ENCODE assay signal across 1 cellular context in the genomic region with DNA sequence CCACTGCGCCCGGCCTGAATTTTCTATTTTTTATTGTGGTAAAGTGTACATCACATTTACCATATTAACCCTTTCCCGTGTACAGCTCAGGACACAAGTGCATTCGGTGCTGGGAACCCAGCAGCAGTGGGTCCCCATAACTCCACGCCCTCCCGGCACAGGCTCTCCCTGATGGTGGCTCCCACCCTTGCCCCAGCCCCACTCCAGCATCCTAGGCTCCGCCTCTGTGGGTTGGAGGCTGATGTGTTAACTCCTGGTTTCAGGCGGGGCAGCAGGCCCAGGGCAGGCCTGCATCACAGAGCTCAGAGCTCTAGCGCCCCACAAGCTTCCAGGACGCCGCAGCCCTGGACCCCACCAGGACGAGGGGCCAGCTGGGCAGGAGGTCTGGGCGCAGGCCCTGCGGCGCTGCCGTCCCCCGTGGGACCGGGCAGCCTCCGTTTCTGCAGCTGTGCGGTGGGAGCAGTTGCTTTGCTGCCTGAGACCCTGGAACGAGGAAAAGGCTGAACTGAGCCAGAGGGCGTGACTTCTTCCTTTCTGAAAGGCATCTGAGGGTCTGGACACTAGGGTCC.
TF ChIP-seq lines count a peak whose summit lies in the region.

No MANE protein-coding gene starts in this region.

TF ChIP-seq in WTC11, 78 proteins besides CTCF, POLR2A, EP300 and RAD21 (continued from another document):
- TF ChIP-seq PRDM15 (CRISPR knock-in tag; IDR thresholded peaks at IDR 0.05) (no peak), FOXJ3 (CRISPR knock-in tag; IDR thresholded peaks at IDR 0.05; ENCODE audit: borderline replicate concordance) (no peak), ELF4 (CRISPR knock-in tag; IDR thresholded peaks at IDR 0.05; ENCODE audit: low read depth) (no peak), CDX4 (CRISPR knock-in tag; IDR thresholded peaks at IDR 0.05; ENCODE audit: borderline replicate concordance) (no peak), CREM (CRISPR knock-in tag; IDR thresholded peaks at IDR 0.05) (no peak), FOXP1 (CRISPR knock-in tag; IDR thresholded peaks at IDR 0.05; ENCODE audit: borderline replicate concordance) (no peak), PRRX2 (CRISPR knock-in tag; IDR thresholded peaks at IDR 0.05) (no peak), ZNF138 (CRISPR knock-in tag; conservative IDR thresholded peaks at IDR 0.05) (no peak), JUN (CRISPR knock-in tag; IDR thresholded peaks at IDR 0.05) (no peak), IRF1 (CRISPR knock-in tag; IDR thresholded peaks at IDR 0.05) (no peak)
- TF ChIP-seq, protein P1, sequence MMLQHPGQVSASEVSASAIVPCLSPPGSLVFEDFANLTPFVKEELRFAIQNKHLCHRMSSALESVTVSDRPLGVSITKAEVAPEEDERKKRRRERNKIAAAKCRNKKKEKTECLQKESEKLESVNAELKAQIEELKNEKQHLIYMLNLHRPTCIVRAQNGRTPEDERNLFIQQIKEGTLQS (CRISPR knock-in tag; conservative IDR thresholded peaks at IDR 0.05), result no peak
- TF ChIP-seq, protein P2, sequence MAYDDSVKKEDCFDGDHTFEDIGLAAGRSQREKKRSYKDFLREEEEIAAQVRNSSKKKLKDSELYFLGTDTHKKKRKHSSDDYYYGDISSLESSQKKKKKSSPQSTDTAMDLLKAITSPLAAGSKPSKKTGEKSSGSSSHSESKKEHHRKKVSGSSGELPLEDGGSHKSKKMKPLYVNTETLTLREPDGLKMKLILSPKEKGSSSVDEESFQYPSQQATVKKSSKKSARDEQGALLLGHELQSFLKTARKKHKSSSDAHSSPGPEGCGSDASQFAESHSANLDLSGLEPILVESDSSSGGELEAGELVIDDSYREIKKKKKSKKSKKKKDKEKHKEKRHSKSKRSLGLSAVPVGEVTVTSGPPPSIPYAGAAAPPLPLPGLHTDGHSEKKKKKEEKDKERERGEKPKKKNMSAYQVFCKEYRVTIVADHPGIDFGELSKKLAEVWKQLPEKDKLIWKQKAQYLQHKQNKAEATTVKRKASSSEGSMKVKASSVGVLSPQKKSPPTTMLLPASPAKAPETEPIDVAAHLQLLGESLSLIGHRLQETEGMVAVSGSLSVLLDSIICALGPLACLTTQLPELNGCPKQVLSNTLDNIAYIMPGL (CRISPR knock-in tag; IDR thresholded peaks at IDR 0.05), result no peak
- TF ChIP-seq, protein P3, sequence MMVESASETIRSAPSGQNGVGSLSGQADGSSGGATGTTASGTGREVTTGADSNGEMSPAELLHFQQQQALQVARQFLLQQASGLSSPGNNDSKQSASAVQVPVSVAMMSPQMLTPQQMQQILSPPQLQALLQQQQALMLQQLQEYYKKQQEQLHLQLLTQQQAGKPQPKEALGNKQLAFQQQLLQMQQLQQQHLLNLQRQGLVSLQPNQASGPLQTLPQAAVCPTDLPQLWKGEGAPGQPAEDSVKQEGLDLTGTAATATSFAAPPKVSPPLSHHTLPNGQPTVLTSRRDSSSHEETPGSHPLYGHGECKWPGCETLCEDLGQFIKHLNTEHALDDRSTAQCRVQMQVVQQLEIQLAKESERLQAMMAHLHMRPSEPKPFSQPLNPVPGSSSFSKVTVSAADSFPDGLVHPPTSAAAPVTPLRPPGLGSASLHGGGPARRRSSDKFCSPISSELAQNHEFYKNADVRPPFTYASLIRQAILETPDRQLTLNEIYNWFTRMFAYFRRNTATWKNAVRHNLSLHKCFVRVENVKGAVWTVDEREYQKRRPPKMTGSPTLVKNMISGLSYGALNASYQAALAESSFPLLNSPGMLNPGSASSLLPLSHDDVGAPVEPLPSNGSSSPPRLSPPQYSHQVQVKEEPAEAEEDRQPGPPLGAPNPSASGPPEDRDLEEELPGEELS (CRISPR knock-in tag; IDR thresholded peaks at IDR 0.05), result no peak
